15 cellular contexts compared by ENCODE assay signal in the genomic region with DNA sequence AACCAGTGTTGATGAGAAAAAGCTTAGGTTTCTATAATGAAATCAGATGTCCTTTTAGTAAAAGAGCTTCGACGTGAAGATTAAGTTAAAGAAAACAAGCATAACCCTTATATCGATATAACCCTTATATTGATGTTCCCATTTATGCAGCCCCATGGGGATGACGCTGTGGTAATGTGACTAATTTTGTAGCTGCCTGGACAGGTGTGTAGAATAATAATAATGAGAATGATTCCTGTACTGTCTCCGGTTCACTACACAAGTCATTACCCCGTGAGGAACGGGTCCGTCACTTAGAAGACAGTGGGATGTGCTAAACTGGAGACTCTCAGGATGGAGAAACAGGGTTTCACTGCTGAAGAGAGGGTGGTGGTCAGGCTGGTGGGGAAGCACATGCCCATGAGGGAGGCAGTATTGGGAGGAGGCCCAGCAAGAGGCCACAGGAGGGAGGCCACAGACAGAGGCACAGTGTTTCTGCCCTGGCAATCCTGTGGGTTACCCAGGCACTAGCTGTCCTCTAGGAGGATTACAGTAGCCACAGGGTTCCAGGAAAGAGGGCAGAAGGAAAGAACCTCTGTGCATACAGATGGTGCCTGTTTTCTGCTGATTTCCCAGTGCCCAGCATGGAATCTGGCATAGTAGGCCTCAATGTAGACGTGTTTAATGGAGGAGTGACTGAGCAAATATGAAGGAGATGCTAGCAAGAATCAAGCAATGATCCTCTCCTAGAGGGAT.
A peak's percentile ranks its signal among the peaks of the same experiment; 100 is the strongest.
DNase-seq lines count a peak whose midpoint lies in the region; ATAC-seq lines count a peak whose summit lies in the region.
"Had no signal": no experiment of that assay in that cellular context is flagged by ENCODE, and none has a peak within 500 bp of the region (broad histone marks: within the 10 kb centered on the region; RNA-seq: fewer than 3 reads in every experiment).

No MANE protein-coding gene starts in this region.

- 86% methylated on average over 9 of the region's 9 CpGs for WGBS in right cardiac atrium

- H3K4me1 ChIP-seq in right cardiac atrium (ENCODE audit: control insufficient read depth, insufficient read depth, low read length) (peaks cover 4% of the 10 kb centered on the region), skeletal muscle satellite cell (ENCODE audit: control insufficient read depth, insufficient read depth, low read length) (peaks cover 14% of the 10 kb centered on the region)
- H3K4me1 ChIP-seq: parathyroid adenoma had no signal

- no peaks in the 10 kb centered on the region for H3K9me3 ChIP-seq in right cardiac atrium (ENCODE audit: control insufficient read depth, low read length)
- no peaks in the 10 kb centered on the region for H3K9me3 ChIP-seq in skeletal muscle satellite cell (replicated peaks; ENCODE audit: low read length)
- H3K9me3 ChIP-seq: esophagus squamous epithelium, lower lobe of right lung had no signal

- ATAC-seq in right cardiac atrium, result no peak
- ATAC-seq in HG02981 (IDR thresholded peaks at IDR 0.05; ENCODE audit: unreplicated experiment), result no peak
- ATAC-seq: lower lobe of right lung had no signal

- peak overlapping the region; percentile 65 for H3K4me2 ChIP-seq in skeletal muscle satellite cell (ENCODE audit: low read length)

- intact Hi-C loops in right cardiac atrium (cut with DNase I), result loop anchor here in 1 of 4 donors (10.0 kb wide), 1 partner anchor 252 kb away; no protein-coding TSS in a partner anchor

- peak; percentile 65 for DNase-seq in NCI-H345 (lab: John Stamatoyannopoulos, UW)
- DNase-seq in NCI-H345 treated with DMSO at 0.1 percent for 48 hours (lab: John Stamatoyannopoulos, UW; ENCODE audit: unreplicated experiment), result no peak
- DNase-seq in NCI-H69 (lab: John Stamatoyannopoulos, UW), result peak; percentile 83
- no peak for DNase-seq in right cardiac atrium
- DNase-seq in NCI-H226, result no peak
- no peak for DNase-seq in AG08395 (ENCODE audit: low spot score)
- DNase-seq: activated CD4-positive, alpha-beta T cell treated with anti-CD3 and anti-CD28 coated beads, Interleukin-2, amount 50 U/mL, for 4 hours; effector CD4-positive, alpha-beta T cell; esophagus squamous epithelium; HCEC 1CT; lower lobe of right lung; NCI-H510A had no signal

- H3K4me3 ChIP-seq in right cardiac atrium (ENCODE audit: low read length) (no peak overlapping the region), skeletal muscle satellite cell (ENCODE audit: low read length) (no peak overlapping the region)
- H3K4me3 ChIP-seq: lower lobe of right lung had no signal

- no peak overlapping the region for H3K9ac ChIP-seq in skeletal muscle satellite cell (ENCODE audit: low read depth, low read length)
- H3K9ac ChIP-seq: parathyroid adenoma had no signal

- H3K27ac ChIP-seq in right cardiac atrium (ENCODE audit: low read length), result peak overlapping the region; percentile 56
- H3K27ac ChIP-seq: lower lobe of right lung, parathyroid adenoma had no signal

- no peaks in the 10 kb centered on the region for H3K36me3 ChIP-seq in skeletal muscle satellite cell (ENCODE audit: insufficient read depth, low read length)
- H3K36me3 ChIP-seq: esophagus squamous epithelium, lower lobe of right lung had no signal

- H3K27me3 ChIP-seq in right cardiac atrium (ENCODE audit: control insufficient read depth, insufficient read depth) (no peaks in the 10 kb centered on the region), skeletal muscle satellite cell (ENCODE audit: control insufficient read depth, insufficient read depth, low read length) (no peaks in the 10 kb centered on the region)

Comparison
In these comparisons a context has a peak if more than half of its experiments do, and no peak if none do; other contexts are left out.
1. DNase-seq: peak in NCI-H345 (single experiment) and NCI-H69 (single experiment); none in NCI-H345 treated with DMSO at 0.1 percent for 48 hours (single experiment), right cardiac atrium (0 of 3), NCI-H226 (single experiment) and AG08395 (single experiment).